ENCODE assay signal across 16 cellular contexts in the genomic region with DNA sequence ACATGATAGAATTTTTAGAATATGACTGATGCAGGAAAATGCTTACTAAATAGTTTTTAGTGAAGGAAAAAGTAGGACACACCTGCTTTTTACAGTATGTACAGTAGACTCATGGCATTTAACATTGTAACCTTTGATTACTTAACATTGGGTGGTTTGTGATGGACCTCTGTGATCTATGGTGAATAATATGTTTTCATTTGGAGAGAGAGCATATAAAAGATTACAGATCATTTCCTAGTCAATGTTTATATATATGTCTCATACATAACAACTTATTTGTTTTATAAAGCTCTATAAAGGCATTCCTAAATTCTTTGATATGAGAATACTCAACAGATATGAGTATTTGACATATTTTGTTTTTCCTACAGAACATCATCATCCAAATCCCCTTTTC.
DNase-seq lines count a peak whose midpoint lies in the region; ATAC-seq and TF ChIP-seq lines count a peak whose summit lies in the region.
"Had no signal": no experiment of that assay in that cellular context is flagged by ENCODE, and none has a peak within 500 bp of the region (broad histone marks: within the 10 kb centered on the region; RNA-seq: fewer than 3 reads in every experiment).

No MANE protein-coding gene starts in this region.

- no peak for ATAC-seq in GM18867 (IDR thresholded peaks at IDR 0.05; ENCODE audit: unreplicated experiment)
- ATAC-seq in HG02885 (IDR thresholded peaks at IDR 0.05; ENCODE audit: poor library complexity, unreplicated experiment): no peak

- in situ Hi-C loops in ACHN (cut with HindIII; ENCODE audit: low pct_ligation_motif_present, low pct_unique_long_range_greater_than_20kb, low sequenced_read_pairs): no loop called here
- in situ Hi-C loops in brain microvascular endothelial cell (cut with HindIII; ENCODE audit: low pct_ligation_motif_present, low sequenced_read_pairs): no loop called here

- no peak overlapping the region for H2BK120ac ChIP-seq in trophoblast cell (ENCODE audit: insufficient read depth, low read length, poor library complexity)

- H3K4ac ChIP-seq in trophoblast cell (ENCODE audit: low read depth, low read length): no peak overlapping the region

- peaks cover 8% of the 10 kb centered on the region for H3K9me3 ChIP-seq in trophoblast cell (ENCODE audit: insufficient read depth, low read depth, low read length)
- H3K9me3 ChIP-seq: SJCRH30 had no signal

- no peaks in the 10 kb centered on the region for H3K79me1 ChIP-seq in trophoblast cell (ENCODE audit: low read length)

- H3K36me3 ChIP-seq in brain microvascular endothelial cell (replicated peaks): no peaks in the 10 kb centered on the region
- no peaks in the 10 kb centered on the region for H3K36me3 ChIP-seq in trophoblast cell (ENCODE audit: control insufficient read depth in 1 of 2, insufficient read depth in 2 of 2, low read length in 2 of 2)
- H3K36me3 ChIP-seq: SJCRH30 had no signal

- H4K12ac ChIP-seq in trophoblast cell (ENCODE audit: low read depth, low read length): no peak overlapping the region

- no peak overlapping the region for H2BK5ac ChIP-seq in trophoblast cell (ENCODE audit: low read depth, low read length, poor library complexity)

- H2BK12ac ChIP-seq in trophoblast cell (ENCODE audit: low read length): no peak overlapping the region

- no peak overlapping the region for H3K14ac ChIP-seq in trophoblast cell (ENCODE audit: low read length)

- no peak overlapping the region for H3K18ac ChIP-seq in trophoblast cell (ENCODE audit: low read length)

- H3K4me3 ChIP-seq in brain microvascular endothelial cell (ENCODE audit: low read depth, low read length): no peak overlapping the region
- no peak overlapping the region for H3K4me3 ChIP-seq in trophoblast cell (ENCODE audit: low read depth, low read length)
- H3K4me3 ChIP-seq: body of pancreas, left ventricle myocardium inferior, SJCRH30 had no signal

- H2AK5ac ChIP-seq in trophoblast cell (ENCODE audit: low read length): no peak overlapping the region

- H2AFZ ChIP-seq in trophoblast cell (ENCODE audit: insufficient read depth, low read length, poor library complexity): no peak overlapping the region

- H4K91ac ChIP-seq in trophoblast cell (ENCODE audit: low read depth, low read length): no peak overlapping the region

- no peaks in the 10 kb centered on the region for H3K4me1 ChIP-seq in trophoblast cell (ENCODE audit: control insufficient read depth in 1 of 2, insufficient read depth in 2 of 2, low read length in 2 of 2)
- H3K4me1 ChIP-seq: body of pancreas, left ventricle myocardium inferior, SJCRH30 had no signal

- no peak overlapping the region for H3K23ac ChIP-seq in trophoblast cell (ENCODE audit: low read length)

- DNase-seq in ACHN (peak; percentile 1), LHCN-M2 (ENCODE audit: low read depth) (peak; percentile 26), brain microvascular endothelial cell (no peak), kidney glomerular epithelial cell (lab: John Stamatoyannopoulos, UW) (peak; percentile 60), trophoblast cell (no peak), NCI-H2107 treated with DMSO at 0.1 percent for 48 hours (lab: John Stamatoyannopoulos, UW; ENCODE audit: unreplicated experiment) (no peak)
- DNase-seq: CD8-positive, alpha-beta memory T cell; DND-41; left ventricle myocardium inferior; NCI-H1417 treated with DMSO at 0.1 percent for 48 hours; NCI-H2171; NCI-H526 treated with DMSO at 0.1 percent for 48 hours; SJCRH30 had no signal

- TF ChIP-seq CTCF in brain microvascular endothelial cell (IDR thresholded peaks at IDR 0.05; ENCODE audit: low read depth, low read length, missing control alignments): no peak

- H3K27me3 ChIP-seq in brain microvascular endothelial cell (replicated peaks): no peaks in the 10 kb centered on the region
- no peaks in the 10 kb centered on the region for H3K27me3 ChIP-seq in trophoblast cell (ENCODE audit: insufficient read depth, low read length)
- H3K27me3 ChIP-seq: body of pancreas, SJCRH30 had no signal

- H4K8ac ChIP-seq in trophoblast cell (ENCODE audit: low read depth, low read length): no peak overlapping the region

- H3K27ac ChIP-seq in brain microvascular endothelial cell (peak overlapping the region; percentile 84), trophoblast cell (ENCODE audit: low read depth, low read length) (no peak overlapping the region)
- H3K27ac ChIP-seq: left ventricle myocardium inferior, SJCRH30 had no signal

- H3K9ac ChIP-seq in trophoblast cell (ENCODE audit: low read length): no peak overlapping the region

- no peaks in the 10 kb centered on the region for H3K79me2 ChIP-seq in trophoblast cell (ENCODE audit: control insufficient read depth, insufficient read depth, low read length, poor library complexity)

- H3K4me2 ChIP-seq in trophoblast cell (ENCODE audit: low read length): no peak overlapping the region

Comparison
In these comparisons a context has a peak if more than half of its experiments do, and no peak if none do; other contexts are left out.
1. DNase-seq: peak in ACHN (single experiment), LHCN-M2 (single experiment) and kidney glomerular epithelial cell (single experiment); none in brain microvascular endothelial cell (single experiment), trophoblast cell (0 of 2) and NCI-H2107 treated with DMSO at 0.1 percent for 48 hours (single experiment).